ENCODE assay signal across 25 cellular contexts in genomic region chr2:46346719-46347118, GRCh38. TPM values are rescaled to one million over a fixed set of nuclear protein-coding genes. Genes with fewer than 3 reads are reported as not detected.
"Had no signal": no experiment of that assay in that cellular context is flagged by ENCODE, and none has a peak within 500 bp of the region (broad histone marks: within the 10 kb centered on the region; RNA-seq: fewer than 3 reads in every experiment).

No MANE protein-coding gene starts in this region.

- H3K27ac Mint-ChIP-seq: activated naive CD8-positive, alpha-beta T cell; activated T-helper 2 cell treated with anti-CD3 and anti-CD28 coated beads, Interferon-gamma antibody, Interleukin-2, Interleukin-4, amounts not matched to agents 10 μg/mL and 5 μg/mL and 100 μg/mL, durations not matched to agents 14 hours and 24 hours and 36 hours; stimulated activated naive B cell treated with anti-CD40 and anti-IgM and Interleukin-4, amounts not matched to agents 10 μg/mL and 1 μg/mL and 100 μg/mL, for 72 hours; WTC11 had no signal

- ATAC-seq: activated T-cell treated with anti-CD3 and anti-CD28 coated beads, Interleukin-2, amount 50 U/mL, for 4 hours; mucosa of descending colon; sciatic nerve; stimulated activated naive B cell treated with anti-CD40 and anti-IgM and Interleukin-4, amounts not matched to agents 10 μg/mL and 1 μg/mL and 100 μg/mL, for 72 hours; upper lobe of right lung; WTC11 had no signal

- H3K27ac ChIP-seq: breast epithelium, epithelial cell of prostate, parathyroid adenoma, upper lobe of right lung had no signal

- H3K36me3 ChIP-seq: breast epithelium had no signal

- H3K27me3 Mint-ChIP-seq: activated naive CD8-positive, alpha-beta T cell had no signal

- H3K4me1 ChIP-seq: breast epithelium had no signal

- H3K9me3 ChIP-seq: breast epithelium, mucosa of descending colon, testis, upper lobe of right lung had no signal

- H3K27me3 ChIP-seq: breast epithelium, testis, upper lobe of right lung had no signal

- H3K9ac ChIP-seq: parathyroid adenoma had no signal

- H3K4me3 ChIP-seq: breast epithelium, mucosa of descending colon, testis, upper lobe of right lung had no signal

- DNase-seq: activated CD4-positive, alpha-beta T cell treated with anti-CD3 and anti-CD28 coated beads, Interleukin-2, amount 50 U/mL, for 48 hours; activated CD8-positive, alpha-beta memory T cell treated with anti-CD3 and anti-CD28 coated beads, Interleukin-2, amount 50 U/mL, for 48 hours; activated naive CD4-positive, alpha-beta T cell; activated T-cell treated with anti-CD3 and anti-CD28 coated beads, Interleukin-2, amount 50 U/mL, for 4 hours; amniotic stem cell; cerebellar nuclear complex; hippocampal formation; kidney glomerular epithelial cell; mesendoderm; mucosa of descending colon; nucleus accumbens; stimulated activated CD4-positive, alpha-beta T cell treated with anti-CD3 and anti-CD28 coated beads, Interleukin-2, amount 100 ng/mL, for 24 hours; stimulated activated naive B cell treated with anti-CD40 and anti-IgM and Interleukin-4, amounts not matched to agents 10 μg/mL and 1 μg/mL and 100 μg/mL, for 72 hours; T-helper 9 cell; testis; upper lobe of right lung had no signal

- FAIRE-seq: small intestine had no signal

- H2AFZ ChIP-seq: parathyroid adenoma had no signal

- H3K36me3 Mint-ChIP-seq: activated naive CD8-positive, alpha-beta T cell; stimulated activated naive B cell treated with anti-CD40 and anti-IgM and Interleukin-4, amounts not matched to agents 10 μg/mL and 1 μg/mL and 100 μg/mL, for 72 hours; WTC11 had no signal

- H3K9me3 Mint-ChIP-seq: activated T-cell treated with anti-CD3 and anti-CD28 coated beads, Interleukin-2, amount 50 U/mL, for 4 hours; activated T-helper 2 cell treated with anti-CD3 and anti-CD28 coated beads, Interferon-gamma antibody, Interleukin-2, Interleukin-4, amounts not matched to agents 10 μg/mL and 5 μg/mL and 100 μg/mL, durations not matched to agents 14 hours and 24 hours and 36 hours; stimulated activated naive B cell treated with anti-CD40 and anti-IgM and Interleukin-4, amounts not matched to agents 10 μg/mL and 1 μg/mL and 100 μg/mL, for 72 hours; WTC11 had no signal

- H3K4me3 Mint-ChIP-seq: activated naive CD8-positive, alpha-beta T cell; activated T-cell treated with anti-CD3 and anti-CD28 coated beads, Interleukin-2, amount 50 U/mL, for 4 hours; stimulated activated naive B cell treated with anti-CD40 and anti-IgM and Interleukin-4, amounts not matched to agents 10 μg/mL and 1 μg/mL and 100 μg/mL, for 72 hours; WTC11 had no signal

RNA-seq across cellular contexts. Expression of gene EPAS1, which starts 49.5 kb away (rescaled TPM):
- polyA plus RNA-seq: neural cell had no signal
